1 cellular context compared by ENCODE assay signal in the genomic region with DNA sequence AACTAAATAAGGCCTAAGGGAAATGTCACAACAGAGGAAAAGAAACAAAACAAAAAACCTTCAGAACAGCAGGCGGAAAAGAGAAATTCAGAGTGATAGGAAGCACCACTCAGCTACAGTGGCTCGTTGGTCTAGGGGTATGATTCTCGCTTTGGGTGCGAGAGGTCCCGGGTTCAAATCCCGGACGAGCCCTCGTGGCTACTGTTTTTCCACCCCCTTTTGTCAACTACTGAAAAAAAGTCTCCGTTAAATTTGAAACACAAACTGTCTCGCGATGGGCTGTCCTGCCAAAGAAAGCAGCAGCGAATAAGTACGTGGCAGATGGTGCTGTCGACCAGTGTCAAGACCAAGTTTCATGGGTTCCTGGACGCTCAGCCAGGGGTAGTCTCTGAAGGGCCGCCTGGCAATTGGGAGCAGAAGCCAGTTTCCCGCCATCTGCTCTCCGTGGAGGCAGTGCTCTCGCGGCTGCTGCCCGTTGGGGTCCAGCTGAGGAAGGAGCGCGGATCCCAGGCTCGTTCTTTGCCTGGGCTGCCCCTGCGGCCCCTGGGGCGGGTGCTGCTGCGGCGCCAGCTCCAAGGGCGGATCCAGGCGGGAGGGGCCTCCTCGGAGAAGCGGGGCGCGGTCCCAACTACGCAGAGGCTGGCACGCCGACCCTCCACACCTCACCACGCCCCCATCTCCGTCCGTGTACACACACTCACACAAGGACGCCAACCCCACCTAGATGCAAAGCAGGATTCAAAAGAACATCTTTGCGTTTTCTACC.
TF ChIP-seq lines count a peak whose summit lies in the region.

A gene with protein sequence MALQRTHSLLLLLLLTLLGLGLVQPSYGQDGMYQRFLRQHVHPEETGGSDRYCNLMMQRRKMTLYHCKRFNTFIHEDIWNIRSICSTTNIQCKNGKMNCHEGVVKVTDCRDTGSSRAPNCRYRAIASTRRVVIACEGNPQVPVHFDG (plus strand): TSS at position 665 of the 766 bp plus-strand sequence. CDS start 14,812 bp downstream, outside the sequence.

TF ChIP-seq in K562, 482 proteins besides CTCF, POLR2A, EP300 and RAD21 (continued from another document and continues in another):
- TF ChIP-seq, protein P1, sequence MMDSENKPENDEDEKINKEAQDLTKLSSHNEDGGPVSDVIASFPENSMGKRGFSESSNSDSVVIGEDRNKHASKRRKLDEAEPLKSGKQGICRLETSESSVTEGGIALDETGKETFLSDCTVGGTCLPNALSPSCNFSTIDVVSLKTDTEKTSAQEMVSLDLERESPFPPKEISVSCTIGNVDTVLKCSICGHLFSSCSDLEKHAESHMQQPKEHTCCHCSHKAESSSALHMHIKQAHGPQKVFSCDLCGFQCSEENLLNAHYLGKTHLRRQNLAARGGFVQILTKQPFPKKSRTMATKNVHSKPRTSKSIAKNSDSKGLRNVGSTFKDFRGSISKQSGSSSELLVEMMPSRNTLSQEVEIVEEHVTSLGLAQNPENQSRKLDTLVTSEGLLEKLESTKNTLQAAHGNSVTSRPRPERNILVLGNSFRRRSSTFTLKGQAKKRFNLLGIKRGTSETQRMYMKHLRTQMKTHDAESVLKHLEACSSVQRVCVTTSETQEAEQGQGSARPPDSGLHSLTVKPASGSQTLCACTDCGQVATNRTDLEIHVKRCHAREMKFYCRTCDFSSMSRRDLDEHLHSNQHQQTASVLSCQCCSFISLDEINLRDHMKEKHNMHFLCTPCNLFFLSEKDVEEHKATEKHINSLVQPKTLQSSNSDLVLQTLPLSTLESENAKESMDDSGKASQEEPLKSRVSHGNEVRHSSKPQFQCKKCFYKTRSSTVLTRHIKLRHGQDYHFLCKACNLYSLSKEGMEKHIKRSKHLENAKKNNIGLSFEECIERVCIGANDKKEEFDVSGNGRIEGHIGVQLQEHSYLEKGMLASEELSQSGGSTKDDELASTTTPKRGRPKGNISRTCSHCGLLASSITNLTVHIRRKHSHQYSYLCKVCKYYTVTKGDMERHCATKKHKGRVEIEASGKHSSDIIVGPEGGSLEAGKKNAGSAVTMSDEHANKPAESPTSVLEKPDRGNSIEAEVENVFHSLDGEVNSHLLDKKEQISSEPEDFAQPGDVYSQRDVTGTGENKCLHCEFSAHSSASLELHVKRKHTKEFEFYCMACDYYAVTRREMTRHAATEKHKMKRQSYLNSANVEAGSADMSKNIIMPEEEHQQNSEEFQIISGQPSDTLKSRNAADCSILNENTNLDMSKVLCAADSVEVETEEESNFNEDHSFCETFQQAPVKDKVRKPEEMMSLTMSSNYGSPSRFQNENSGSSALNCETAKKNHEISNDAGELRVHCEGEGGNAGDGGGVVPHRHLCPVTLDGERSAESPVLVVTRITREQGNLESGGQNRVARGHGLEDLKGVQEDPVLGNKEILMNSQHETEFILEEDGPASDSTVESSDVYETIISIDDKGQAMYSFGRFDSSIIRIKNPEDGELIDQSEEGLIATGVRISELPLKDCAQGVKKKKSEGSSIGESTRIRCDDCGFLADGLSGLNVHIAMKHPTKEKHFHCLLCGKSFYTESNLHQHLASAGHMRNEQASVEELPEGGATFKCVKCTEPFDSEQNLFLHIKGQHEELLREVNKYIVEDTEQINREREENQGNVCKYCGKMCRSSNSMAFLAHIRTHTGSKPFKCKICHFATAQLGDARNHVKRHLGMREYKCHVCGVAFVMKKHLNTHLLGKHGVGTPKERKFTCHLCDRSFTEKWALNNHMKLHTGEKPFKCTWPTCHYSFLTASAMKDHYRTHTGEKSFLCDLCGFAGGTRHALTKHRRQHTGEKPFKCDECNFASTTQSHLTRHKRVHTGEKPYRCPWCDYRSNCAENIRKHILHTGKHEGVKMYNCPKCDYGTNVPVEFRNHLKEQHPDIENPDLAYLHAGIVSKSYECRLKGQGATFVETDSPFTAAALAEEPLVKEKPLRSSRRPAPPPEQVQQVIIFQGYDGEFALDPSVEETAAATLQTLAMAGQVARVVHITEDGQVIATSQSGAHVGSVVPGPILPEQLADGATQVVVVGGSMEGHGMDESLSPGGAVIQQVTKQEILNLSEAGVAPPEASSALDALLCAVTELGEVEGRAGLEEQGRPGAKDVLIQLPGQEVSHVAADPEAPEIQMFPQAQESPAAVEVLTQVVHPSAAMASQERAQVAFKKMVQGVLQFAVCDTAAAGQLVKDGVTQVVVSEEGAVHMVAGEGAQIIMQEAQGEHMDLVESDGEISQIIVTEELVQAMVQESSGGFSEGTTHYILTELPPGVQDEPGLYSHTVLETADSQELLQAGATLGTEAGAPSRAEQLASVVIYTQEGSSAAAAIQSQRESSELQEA (IDR thresholded peaks at IDR 0.05; ENCODE audit: low read depth): peak; percentile 75
- TF ChIP-seq ZBTB8A (IDR thresholded peaks at IDR 0.05; ENCODE audit: partially characterized antibody): peak; percentile 83
- TF ChIP-seq CHD1 (IDR thresholded peaks at IDR 0.05; ENCODE audit: low read length): no peak
- TF ChIP-seq PCBP1 (IDR thresholded peaks at IDR 0.05; ENCODE audit: low read depth, low read length, poor library complexity, severe bottlenecking): no peak
- TF ChIP-seq DIDO1 (tag; IDR thresholded peaks at IDR 0.05; ENCODE audit: low read depth): no peak
- no peak for TF ChIP-seq ESRRB (CRISPR knock-in tag; IDR thresholded peaks at IDR 0.05; ENCODE audit: borderline replicate concordance)
- TF ChIP-seq NCOA2 (IDR thresholded peaks at IDR 0.05; ENCODE audit: partially characterized antibody in 2 of 2): peak in 1 of 2 experiments; percentile 45
- peak; percentile 16; the same call in 1 of the 2 replicates for TF ChIP-seq ZFX (CRISPR knock-in tag; IDR thresholded peaks at IDR 0.05)
- no peak for TF ChIP-seq POLR2AphosphoS5 (IDR thresholded peaks at IDR 0.05; ENCODE audit: control insufficient read depth, insufficient read depth, low read depth, low read length)
- peak; percentile 76 for TF ChIP-seq RBBP5 (IDR thresholded peaks at IDR 0.05; ENCODE audit: borderline replicate concordance, insufficient read depth, low read length, poor library complexity, severe bottlenecking)
- 0 out of 2 replicates have a peak, but pooled peaks have one; percentile 4 for TF ChIP-seq JUND (IDR thresholded peaks at IDR 0.05; ENCODE audit: borderline replicate concordance, low read depth, low read length)
- no peak for TF ChIP-seq JUND (tag; IDR thresholded peaks at IDR 0.05; ENCODE audit: borderline replicate concordance, low read depth, low read length)
- TF ChIP-seq JUN (IDR thresholded peaks at IDR 0.05; ENCODE audit: borderline replicate concordance, low read depth, low read length): no peak
- no peak for TF ChIP-seq JUN (CRISPR knock-in tag; IDR thresholded peaks at IDR 0.05; ENCODE audit: borderline replicate concordance)
- TF ChIP-seq ZNF431 (CRISPR knock-in tag; IDR thresholded peaks at IDR 0.05): no peak
- peak; percentile 80 for TF ChIP-seq MYBL2 (IDR thresholded peaks at IDR 0.05; ENCODE audit: low read depth)
- no peak for TF ChIP-seq MYBL2 (CRISPR knock-in tag; IDR thresholded peaks at IDR 0.05; ENCODE audit: borderline replicate concordance)
- no peak for TF ChIP-seq U2AF2 (optimal IDR thresholded peaks at IDR 0.05; ENCODE audit: low read depth, low read length)
- TF ChIP-seq BRF1 (IDR thresholded peaks at IDR 0.05; ENCODE audit: borderline replicate concordance, extremely low read depth, insufficient read length): peak; percentile 19
- no peak for TF ChIP-seq HNRNPH1 (optimal IDR thresholded peaks at IDR 0.05; ENCODE audit: low read depth, low read length)
- no peak for TF ChIP-seq ZNF586 (CRISPR knock-in tag; conservative IDR thresholded peaks at IDR 0.05)
- TF ChIP-seq MEF2D (tag; conservative IDR thresholded peaks at IDR 0.05; ENCODE audit: low read depth): no peak
- no peak for TF ChIP-seq RBM22 (IDR thresholded peaks at IDR 0.05; ENCODE audit: low read depth, low read length, poor library complexity, severe bottlenecking)
- no peak for TF ChIP-seq LARP7 (IDR thresholded peaks at IDR 0.05)
- no peak for TF ChIP-seq NFIX (CRISPR knock-in tag; IDR thresholded peaks at IDR 0.05; ENCODE audit: low read depth)
- TF ChIP-seq TEAD4 (IDR thresholded peaks at IDR 0.05; ENCODE audit: low read length): peak; percentile 70
- TF ChIP-seq TEAD4 (CRISPR knock-in tag; IDR thresholded peaks at IDR 0.05; ENCODE audit: borderline replicate concordance): no peak
- TF ChIP-seq, protein P2, sequence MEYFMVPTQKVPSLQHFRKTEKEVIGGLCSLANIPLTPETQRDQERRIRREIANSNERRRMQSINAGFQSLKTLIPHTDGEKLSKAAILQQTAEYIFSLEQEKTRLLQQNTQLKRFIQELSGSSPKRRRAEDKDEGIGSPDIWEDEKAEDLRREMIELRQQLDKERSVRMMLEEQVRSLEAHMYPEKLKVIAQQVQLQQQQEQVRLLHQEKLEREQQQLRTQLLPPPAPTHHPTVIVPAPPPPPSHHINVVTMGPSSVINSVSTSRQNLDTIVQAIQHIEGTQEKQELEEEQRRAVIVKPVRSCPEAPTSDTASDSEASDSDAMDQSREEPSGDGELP (CRISPR knock-in tag; IDR thresholded peaks at IDR 0.05; ENCODE audit: borderline replicate concordance): 0 out of 2 replicates have a peak, but pooled peaks have one; percentile 50
- TF ChIP-seq, protein P3, sequence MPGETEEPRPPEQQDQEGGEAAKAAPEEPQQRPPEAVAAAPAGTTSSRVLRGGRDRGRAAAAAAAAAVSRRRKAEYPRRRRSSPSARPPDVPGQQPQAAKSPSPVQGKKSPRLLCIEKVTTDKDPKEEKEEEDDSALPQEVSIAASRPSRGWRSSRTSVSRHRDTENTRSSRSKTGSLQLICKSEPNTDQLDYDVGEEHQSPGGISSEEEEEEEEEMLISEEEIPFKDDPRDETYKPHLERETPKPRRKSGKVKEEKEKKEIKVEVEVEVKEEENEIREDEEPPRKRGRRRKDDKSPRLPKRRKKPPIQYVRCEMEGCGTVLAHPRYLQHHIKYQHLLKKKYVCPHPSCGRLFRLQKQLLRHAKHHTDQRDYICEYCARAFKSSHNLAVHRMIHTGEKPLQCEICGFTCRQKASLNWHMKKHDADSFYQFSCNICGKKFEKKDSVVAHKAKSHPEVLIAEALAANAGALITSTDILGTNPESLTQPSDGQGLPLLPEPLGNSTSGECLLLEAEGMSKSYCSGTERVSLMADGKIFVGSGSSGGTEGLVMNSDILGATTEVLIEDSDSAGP (CRISPR knock-in tag; IDR thresholded peaks at IDR 0.05): no peak
- TF ChIP-seq ZKSCAN1 (IDR thresholded peaks at IDR 0.05; ENCODE audit: low read depth, low read length): no peak
- TF ChIP-seq MAFF (IDR thresholded peaks at IDR 0.05; ENCODE audit: low read length): no peak
- TF ChIP-seq FOXJ2 (tag; IDR thresholded peaks at IDR 0.05): no peak
- no peak for TF ChIP-seq HNRNPK (IDR thresholded peaks at IDR 0.05; ENCODE audit: low read depth, low read length, poor library complexity, severe bottlenecking)
- no peak for TF ChIP-seq RNF2 (IDR thresholded peaks at IDR 0.05)
- TF ChIP-seq NCOA6 (IDR thresholded peaks at IDR 0.05): no peak
- TF ChIP-seq SMARCA5 (IDR thresholded peaks at IDR 0.05): peak; percentile 21; the same call in 1 of the 2 replicates
- TF ChIP-seq ZNF444 (CRISPR knock-in tag; IDR thresholded peaks at IDR 0.05): no peak
- TF ChIP-seq, protein P4, sequence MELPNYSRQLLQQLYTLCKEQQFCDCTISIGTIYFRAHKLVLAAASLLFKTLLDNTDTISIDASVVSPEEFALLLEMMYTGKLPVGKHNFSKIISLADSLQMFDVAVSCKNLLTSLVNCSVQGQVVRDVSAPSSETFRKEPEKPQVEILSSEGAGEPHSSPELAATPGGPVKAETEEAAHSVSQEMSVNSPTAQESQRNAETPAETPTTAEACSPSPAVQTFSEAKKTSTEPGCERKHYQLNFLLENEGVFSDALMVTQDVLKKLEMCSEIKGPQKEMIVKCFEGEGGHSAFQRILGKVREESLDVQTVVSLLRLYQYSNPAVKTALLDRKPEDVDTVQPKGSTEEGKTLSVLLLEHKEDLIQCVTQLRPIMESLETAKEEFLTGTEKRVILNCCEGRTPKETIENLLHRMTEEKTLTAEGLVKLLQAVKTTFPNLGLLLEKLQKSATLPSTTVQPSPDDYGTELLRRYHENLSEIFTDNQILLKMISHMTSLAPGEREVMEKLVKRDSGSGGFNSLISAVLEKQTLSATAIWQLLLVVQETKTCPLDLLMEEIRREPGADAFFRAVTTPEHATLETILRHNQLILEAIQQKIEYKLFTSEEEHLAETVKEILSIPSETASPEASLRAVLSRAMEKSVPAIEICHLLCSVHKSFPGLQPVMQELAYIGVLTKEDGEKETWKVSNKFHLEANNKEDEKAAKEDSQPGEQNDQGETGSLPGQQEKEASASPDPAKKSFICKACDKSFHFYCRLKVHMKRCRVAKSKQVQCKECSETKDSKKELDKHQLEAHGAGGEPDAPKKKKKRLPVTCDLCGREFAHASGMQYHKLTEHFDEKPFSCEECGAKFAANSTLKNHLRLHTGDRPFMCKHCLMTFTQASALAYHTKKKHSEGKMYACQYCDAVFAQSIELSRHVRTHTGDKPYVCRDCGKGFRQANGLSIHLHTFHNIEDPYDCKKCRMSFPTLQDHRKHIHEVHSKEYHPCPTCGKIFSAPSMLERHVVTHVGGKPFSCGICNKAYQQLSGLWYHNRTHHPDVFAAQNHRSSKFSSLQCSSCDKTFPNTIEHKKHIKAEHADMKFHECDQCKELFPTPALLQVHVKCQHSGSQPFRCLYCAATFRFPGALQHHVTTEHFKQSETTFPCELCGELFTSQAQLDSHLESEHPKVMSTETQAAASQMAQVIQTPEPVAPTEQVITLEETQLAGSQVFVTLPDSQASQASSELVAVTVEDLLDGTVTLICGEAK (IDR thresholded peaks at IDR 0.05): peak; percentile 87
- TF ChIP-seq, protein P4 (CRISPR knock-in tag; IDR thresholded peaks at IDR 0.05): no peak
- TF ChIP-seq ZNF589 (CRISPR knock-in tag; IDR thresholded peaks at IDR 0.05; ENCODE audit: low read depth): no peak
- no peak for TF ChIP-seq TCF7 (IDR thresholded peaks at IDR 0.05; ENCODE audit: borderline replicate concordance)
- TF ChIP-seq KLF16 (IDR thresholded peaks at IDR 0.05): no peak
